ENCODE assay signal across 19 cellular contexts in the genomic region with DNA sequence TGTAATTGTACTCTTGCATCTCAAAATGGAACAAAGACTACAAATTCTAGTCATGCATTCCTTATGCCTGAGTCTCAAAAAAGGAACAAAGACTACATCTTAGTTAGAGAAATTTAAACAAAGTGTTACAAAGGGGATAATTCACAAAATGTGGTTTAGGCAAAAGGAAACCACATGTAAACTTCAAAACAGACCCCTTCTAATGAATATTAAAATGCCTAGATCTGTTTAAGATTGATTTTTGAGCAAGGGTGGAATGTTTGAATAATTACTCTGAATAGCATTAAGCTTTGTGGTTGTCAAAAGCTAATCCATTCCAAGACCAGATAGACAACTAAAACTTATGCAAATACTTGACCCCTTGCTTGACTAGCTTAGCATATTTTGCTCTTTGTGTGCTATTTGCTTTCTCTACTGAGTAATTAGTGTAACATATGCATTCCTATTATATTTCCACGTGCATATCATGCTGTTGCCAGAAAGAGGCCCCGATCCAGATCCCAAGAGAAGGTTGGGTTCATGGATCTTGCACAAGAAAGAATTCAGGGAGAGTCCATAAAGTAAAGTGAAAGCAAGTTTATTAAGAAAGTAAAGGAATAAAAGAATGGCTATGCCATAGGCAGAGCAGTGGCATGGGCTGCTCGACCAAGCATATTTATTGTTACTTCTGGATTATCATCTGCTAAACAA.
DNase-seq lines count a peak whose midpoint lies in the region; ATAC-seq, FAIRE-seq and TF ChIP-seq lines count a peak whose summit lies in the region.
"Had no signal": no experiment of that assay in that cellular context is flagged by ENCODE, and none has a peak within 500 bp of the region (broad histone marks: within the 10 kb centered on the region; RNA-seq: fewer than 3 reads in every experiment).

No MANE protein-coding gene starts in this region.

- H3K9me3 ChIP-seq in A673 (ENCODE audit: low read depth, low read length, poor library complexity, severe bottlenecking) (peaks cover 17% of the 10 kb centered on the region), keratinocyte (ENCODE audit: control insufficient read depth, low read depth, low read length) (no peaks in the 10 kb centered on the region)
- no peaks in the 10 kb centered on the region for H3K9me3 ChIP-seq in naive thymus-derived CD4-positive, alpha-beta T cell (ENCODE audit: control insufficient read depth in 2 of 3, low read length in 3 of 3)

- POLR2A ChIA-PET in A673 (lab: Charles Lee; ENCODE audit: low non-redundant PET): no interaction called here
- POLR2A ChIA-PET in naive thymus-derived CD4-positive, alpha-beta T cell (lab: Charles Lee): no interaction called here

- H3K4me1 ChIP-seq in A673 (ENCODE audit: insufficient read depth, low read length, poor library complexity, severe bottlenecking) (no peaks in the 10 kb centered on the region), keratinocyte (ENCODE audit: control insufficient read depth, extremely low read depth, insufficient read depth, low read length) (peaks cover 13% of the 10 kb centered on the region)
- H3K4me1 ChIP-seq in naive thymus-derived CD4-positive, alpha-beta T cell (ENCODE audit: control insufficient read depth in 2 of 2, insufficient read depth in 2 of 2, low read length in 2 of 2): no peaks in the 10 kb centered on the region
- H3K4me1 ChIP-seq: SJSA1 had no signal

- no peaks in the 10 kb centered on the region for H3K79me2 ChIP-seq in keratinocyte (ENCODE audit: control insufficient read depth, insufficient read depth, low read length)

- H3K27ac ChIP-seq in A673 (ENCODE audit: low read depth, low read length, poor library complexity, severe bottlenecking) (no peak overlapping the region), keratinocyte (ENCODE audit: control insufficient read depth, insufficient read depth, low read length) (no peak overlapping the region)
- no peak overlapping the region for H3K27ac ChIP-seq in naive thymus-derived CD4-positive, alpha-beta T cell (ENCODE audit: low read depth, low read length)
- H3K27ac ChIP-seq: 22Rv1, RWPE1, SJSA1 had no signal

- no peaks in the 10 kb centered on the region for H3K9me1 ChIP-seq in keratinocyte (ENCODE audit: control insufficient read depth, extremely low read depth, insufficient read depth, low read length)

- H3K4me3 ChIP-seq in A673 (ENCODE audit: low read depth, low read length, poor library complexity, severe bottlenecking) (no peak overlapping the region), cardiac fibroblast (replicated peaks in 1 of 2; ENCODE audit: low read depth in 2 of 2, low read length in 2 of 2) (no peak overlapping the region), keratinocyte (ENCODE audit: control insufficient read depth in 2 of 3, extremely low read depth in 1 of 3, insufficient read depth in 2 of 3, low read depth in 1 of 3, low read length in 3 of 3) (no peak overlapping the region)
- H3K4me3 ChIP-seq in naive thymus-derived CD4-positive, alpha-beta T cell (ENCODE audit: low read length): no peak overlapping the region
- H3K4me3 ChIP-seq: SJSA1 had no signal

- intact Hi-C loops in A673 (cut with micrococcal nuclease; ENCODE audit: unreplicated experiment): no loop called here
- intact Hi-C loops in naive thymus-derived CD4-positive, alpha-beta T cell (cut with micrococcal nuclease): no loop called here

- H3K9ac ChIP-seq in keratinocyte (ENCODE audit: control insufficient read depth, extremely low read depth, insufficient read depth, low read length): no peak overlapping the region

- H4K20me1 ChIP-seq in keratinocyte (ENCODE audit: control insufficient read depth, extremely low read depth, insufficient read depth, low read length): no peaks in the 10 kb centered on the region

- no peak overlapping the region for H3K27ac Mint-ChIP-seq in naive thymus-derived CD4-positive, alpha-beta T cell
- H3K27ac Mint-ChIP-seq: CD8-positive, alpha-beta T cell had no signal

- no peaks in the 10 kb centered on the region for H3K27me3 Mint-ChIP-seq in naive thymus-derived CD4-positive, alpha-beta T cell

- H3K27me3 ChIP-seq in A673 (replicated peaks; ENCODE audit: insufficient read depth, low read depth, low read length, poor library complexity) (no peaks in the 10 kb centered on the region), keratinocyte (ENCODE audit: control insufficient read depth, extremely low read depth, insufficient read depth, low read length) (no peaks in the 10 kb centered on the region)
- H3K27me3 ChIP-seq in naive thymus-derived CD4-positive, alpha-beta T cell (ENCODE audit: control insufficient read depth in 2 of 2, insufficient read depth in 2 of 2, low read length in 2 of 2): no peaks in the 10 kb centered on the region
- H3K27me3 ChIP-seq: SJSA1 had no signal

- peaks cover 2 to 31% (median 15%) of the 10 kb centered on the region in 11 donors for H3K9me3 Mint-ChIP-seq in naive thymus-derived CD4-positive, alpha-beta T cell

- peak overlapping the region; percentile 12 for H2AFZ ChIP-seq in keratinocyte (ENCODE audit: control insufficient read depth, low read length)

- no peak overlapping the region for H3K4me3 Mint-ChIP-seq in naive thymus-derived CD4-positive, alpha-beta T cell
- H3K4me3 Mint-ChIP-seq: CD8-positive, alpha-beta T cell had no signal

- BruUV-seq in A673 (replicated peaks; lab: Mats Ljungman, UMichigan): no TSS peak

- peaks cover 0 to 5% (median 0%) of the 10 kb centered on the region in 5 donors for H3K36me3 Mint-ChIP-seq in naive thymus-derived CD4-positive, alpha-beta T cell
- H3K36me3 Mint-ChIP-seq: CD8-positive, alpha-beta T cell had no signal

- dilution Hi-C loops in keratinocyte (cut with MboI; ENCODE audit: extremely low pct_ligation_motif_present, low sequenced_read_pairs): no loop called here

- ATAC-seq in naive thymus-derived CD4-positive, alpha-beta T cell: no peak
- ATAC-seq: CD8-positive, alpha-beta T cell; PC-3 had no signal

- TF ChIP-seq CTCF in A673 (conservative IDR thresholded peaks at IDR 0.05; ENCODE audit: low read depth, low read length) (no peak), cardiac fibroblast (IDR thresholded peaks at IDR 0.05; ENCODE audit: low read depth, low read length) (no peak), keratinocyte (optimal IDR thresholded peaks at IDR 0.05 in 1 of 3, IDR thresholded peaks at IDR 0.05 in 1 of 3, conservative IDR thresholded peaks at IDR 0.05 in 1 of 3; ENCODE audit: extremely low read depth in 1 of 3, insufficient read depth in 2 of 3, low read length in 3 of 3) (no peak)

- H3K4me2 ChIP-seq in keratinocyte (ENCODE audit: control insufficient read depth, extremely low read depth, insufficient read depth, low read depth, low read length): no peak overlapping the region

- no peaks in the 10 kb centered on the region for H3K4me1 Mint-ChIP-seq in naive thymus-derived CD4-positive, alpha-beta T cell

- peak; percentile 43 for DNase-seq in A673 (ENCODE audit: low spot score)
- DNase-seq in NCI-H526 treated with DMSO at 0.1 percent for 48 hours (lab: John Stamatoyannopoulos, UW): peak; percentile 73
- peak; percentile 8 for DNase-seq in cardiac fibroblast (ENCODE audit: low read depth in 2 of 2)
- no peak for DNase-seq in keratinocyte (ENCODE audit: low read depth, low spot score)
- no peak for DNase-seq in naive thymus-derived CD4-positive, alpha-beta T cell
- no peak for DNase-seq in urothelium cell line (ENCODE audit: low spot score)
- no peak for DNase-seq in activated CD4-positive, alpha-beta T cell treated with anti-CD3 and anti-CD28 coated beads for 1 hour
- no peak for DNase-seq in activated T-cell treated with anti-CD3 and anti-CD28 coated beads, Interleukin-2, amount 50 U/mL, for 48 hours
- DNase-seq: CD8-positive, alpha-beta T cell; DMS79 treated with DMSO at 0.1 percent for 48 hours; H7; IMR-90; Kasumi-1; NCI-H187; PC-3 had no signal

- FAIRE-seq in keratinocyte (lab: Jason Lieb, UNC) (no peak), urothelium cell line (lab: Jason Lieb, UNC) (no peak)
- FAIRE-seq: D721Med had no signal

- CTCF ChIA-PET in A673 (lab: Charles Lee): no interaction called here
- CTCF ChIA-PET in naive thymus-derived CD4-positive, alpha-beta T cell (lab: Charles Lee): no interaction called here

- H3K36me3 ChIP-seq in A673 (ENCODE audit: insufficient read depth, low read length, poor library complexity, severe bottlenecking): no peaks in the 10 kb centered on the region
- H3K36me3 ChIP-seq in keratinocyte (ENCODE audit: control insufficient read depth in 2 of 2, extremely low read depth in 1 of 2, insufficient read depth in 2 of 2, low read length in 2 of 2): no peaks in the 10 kb centered on the region
- no peaks in the 10 kb centered on the region for H3K36me3 ChIP-seq in naive thymus-derived CD4-positive, alpha-beta T cell (ENCODE audit: control insufficient read depth in 2 of 3, insufficient read depth in 3 of 3, low read length in 3 of 3)
- H3K36me3 ChIP-seq: SJSA1 had no signal

Comparison
In these comparisons a context has a peak if more than half of its experiments do, and no peak if none do; other contexts are left out.
1. DNase-seq: peak in A673 (single experiment), NCI-H526 treated with DMSO at 0.1 percent for 48 hours (single experiment) and cardiac fibroblast (2 of 2); none in keratinocyte (single experiment), naive thymus-derived CD4-positive, alpha-beta T cell (0 of 9), urothelium cell line (single experiment), activated CD4-positive, alpha-beta T cell treated with anti-CD3 and anti-CD28 coated beads for 1 hour (single experiment) and activated T-cell treated with anti-CD3 and anti-CD28 coated beads, Interleukin-2, amount 50 U/mL, for 48 hours (0 of 2).